In the genomic region with DNA sequence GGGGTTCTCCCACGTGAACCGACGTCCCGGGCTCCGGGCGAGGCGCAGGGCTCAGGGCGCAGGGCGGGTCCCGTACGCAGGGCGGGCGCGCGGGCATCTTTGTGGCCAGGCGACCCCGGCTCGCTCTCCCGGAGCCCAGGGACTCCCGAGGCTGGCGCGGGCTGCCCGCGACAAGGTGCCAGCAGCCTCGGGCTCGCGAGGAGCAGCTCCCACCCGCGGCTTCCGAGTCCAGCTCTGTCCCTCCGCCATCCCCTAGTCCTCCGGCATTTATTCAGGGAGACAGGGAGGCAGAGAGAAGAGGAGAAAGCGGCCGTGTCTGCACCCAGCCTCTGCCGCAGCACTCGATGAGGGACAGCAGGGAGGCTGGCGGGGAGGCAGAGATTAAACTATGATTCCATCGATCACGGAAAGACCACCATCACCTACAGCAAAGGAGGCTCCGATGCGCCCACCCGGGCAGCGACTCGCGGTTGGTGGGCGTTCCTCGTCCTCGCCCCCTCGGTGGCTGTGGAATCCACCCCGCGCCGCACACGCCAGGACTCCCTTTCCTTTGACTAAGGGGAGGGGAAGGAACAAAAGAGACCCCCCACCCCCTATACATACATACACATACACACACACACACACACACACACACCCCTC, we compare ENCODE assay signal across 1 cellular context.
TF ChIP-seq lines count a peak whose summit lies in the region.

No MANE protein-coding gene starts in this region.

TF ChIP-seq in GM12878, 131 proteins besides CTCF, POLR2A, EP300 and RAD21 (continued from another document):
- TF ChIP-seq ZNF687 (IDR thresholded peaks at IDR 0.05) = no peak
- no peak for TF ChIP-seq NFYA (IDR thresholded peaks at IDR 0.05; ENCODE audit: borderline replicate concordance, low read depth, low read length)
- no peak for TF ChIP-seq ZNF622 (IDR thresholded peaks at IDR 0.05)
- TF ChIP-seq RFX5 (IDR thresholded peaks at IDR 0.05; ENCODE audit: low read depth, low read length) = no peak
- no peak for TF ChIP-seq ZSCAN29 (IDR thresholded peaks at IDR 0.05)
